Comparison of ENCODE assay signal across 17 cellular contexts in the genomic region with DNA sequence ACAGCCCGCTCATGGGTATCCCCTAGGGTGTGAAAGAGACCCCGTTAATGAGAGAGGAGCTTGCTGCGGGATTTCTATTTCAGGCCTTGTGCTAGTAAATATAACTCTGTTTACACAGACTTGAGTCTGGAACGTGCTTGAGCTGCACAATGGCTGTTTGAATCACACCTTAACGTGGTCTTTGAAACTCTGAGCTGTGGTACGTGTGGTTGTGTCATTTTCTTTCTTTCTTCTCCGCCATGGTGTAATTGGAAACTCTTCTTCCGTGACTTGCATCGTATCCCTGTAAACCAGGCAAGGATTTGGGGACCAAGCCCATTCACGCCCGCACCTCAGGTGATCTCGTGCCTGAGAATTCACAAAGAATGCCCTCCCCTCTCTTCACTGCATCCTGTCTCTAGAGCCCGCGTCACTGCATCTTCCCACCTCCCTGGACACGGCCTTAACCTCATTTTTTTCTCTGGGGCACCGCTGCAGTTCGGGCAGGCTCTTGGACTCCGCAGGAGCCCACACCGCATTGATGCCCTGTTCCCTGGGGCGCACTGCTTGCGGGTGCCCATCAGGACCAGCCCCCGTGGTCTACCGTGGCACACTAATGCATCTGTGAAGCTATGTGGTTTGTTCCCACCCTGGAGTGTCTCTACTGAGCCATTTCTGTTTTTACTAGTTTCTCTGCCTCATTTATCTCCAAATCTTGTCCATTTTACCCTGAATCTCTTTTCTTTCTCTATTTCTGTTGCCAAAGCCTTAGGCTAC.
DNase-seq lines count a peak whose midpoint lies in the region; ATAC-seq and TF ChIP-seq lines count a peak whose summit lies in the region.
"Had no signal": no experiment of that assay in that cellular context is flagged by ENCODE, and none has a peak within 500 bp of the region (broad histone marks: within the 10 kb centered on the region; RNA-seq: fewer than 3 reads in every experiment).

No MANE protein-coding gene starts in this region.

- intact Hi-C loops in mammary epithelial cell (cut with micrococcal nuclease), result no loop called here
- intact Hi-C loops in MCF 10A (cut with micrococcal nuclease), result no loop called here
- intact Hi-C loops in activated CD4-positive, alpha-beta memory T cell treated with anti-CD3 and anti-CD28 coated beads for 36 hours (cut with micrococcal nuclease), result no loop called here

- ATAC-seq in HG02840 (IDR thresholded peaks at IDR 0.05; ENCODE audit: low FRiP score, unreplicated experiment), result no peak
- ATAC-seq: gastroesophageal sphincter, left colon had no signal

- no peaks in the 10 kb centered on the region for H3K79me2 ChIP-seq in mammary epithelial cell (ENCODE audit: insufficient read depth, low read length)

- no peaks in the 10 kb centered on the region for H3K4me1 ChIP-seq in mammary epithelial cell (ENCODE audit: insufficient read depth, low read length)
- no peaks in the 10 kb centered on the region for H3K4me1 ChIP-seq in endodermal cell (ENCODE audit: control insufficient read depth, insufficient read depth, low read length)
- H3K4me1 ChIP-seq: gastroesophageal sphincter, sigmoid colon had no signal

- H3K36me3 ChIP-seq in mammary epithelial cell (ENCODE audit: insufficient read depth, low read length) (no peaks in the 10 kb centered on the region), endodermal cell (ENCODE audit: control insufficient read depth, insufficient read depth, low read length) (no peaks in the 10 kb centered on the region)
- H3K36me3 ChIP-seq: gastroesophageal sphincter, sigmoid colon had no signal

- H3K9ac ChIP-seq in mammary epithelial cell (ENCODE audit: insufficient read depth, low read length) (no peak overlapping the region), endodermal cell (ENCODE audit: extremely low read depth, low read length, poor library complexity, severe bottlenecking) (no peak overlapping the region)

- H3K27me3 Mint-ChIP-seq in MCF 10A (ENCODE audit: insufficient read depth, unreplicated experiment), result peaks cover 13% of the 10 kb centered on the region
- H3K27me3 Mint-ChIP-seq in activated CD4-positive, alpha-beta memory T cell treated with anti-CD3 and anti-CD28 coated beads for 36 hours, result no peaks in the 10 kb centered on the region
- peaks cover 4% of the 10 kb centered on the region for H3K27me3 Mint-ChIP-seq in endodermal cell (ENCODE audit: insufficient read depth)

- H3K4me3 Mint-ChIP-seq in MCF 10A (ENCODE audit: unreplicated experiment), result no peak overlapping the region
- H3K4me3 Mint-ChIP-seq in activated CD4-positive, alpha-beta memory T cell treated with anti-CD3 and anti-CD28 coated beads for 36 hours, result no peak overlapping the region
- no peak overlapping the region for H3K4me3 Mint-ChIP-seq in endodermal cell
- H3K4me3 Mint-ChIP-seq: activated T-helper 1 cell treated with anti-CD3 and anti-CD28 coated beads, Interleukin-12 subunit alpha, Interleukin-12 subunit beta, Interleukin-2, Interleukin-4 antibody, amounts not matched to agents 30 ng/mL and 10 ng/mL and 1 ng/mL, durations not matched to agents 14 hours and 24 hours and 36 hours had no signal

- H3K4me2 ChIP-seq in mammary epithelial cell (ENCODE audit: insufficient read depth, low read depth, low read length), result no peak overlapping the region

- TF ChIP-seq CTCF in mammary epithelial cell (conservative IDR thresholded peaks at IDR 0.05 in 1 of 2, IDR thresholded peaks at IDR 0.05 in 1 of 2; ENCODE audit: extremely low read depth in 1 of 2, insufficient read depth in 1 of 2, low read depth in 1 of 2, low read length in 2 of 2), result no peak
- no peak for TF ChIP-seq CTCF in MCF 10A (IDR thresholded peaks at IDR 0.05; ENCODE audit: unreplicated experiment)
- no peak for TF ChIP-seq CTCF in endodermal cell (conservative IDR thresholded peaks at IDR 0.05)
- no peak for TF ChIP-seq CTCF in GM13977 (IDR thresholded peaks at IDR 0.05; ENCODE audit: extremely low read depth, insufficient read depth, missing control alignments)

- BruUV-seq in mammary epithelial cell (replicated peaks; lab: Mats Ljungman, UMichigan) (no TSS peak), MCF 10A (replicated peaks; lab: Mats Ljungman, UMichigan) (no TSS peak)

- CTCF ChIA-PET in mammary epithelial cell (lab: Charles Lee; ENCODE audit: low non-redundant PET) (no interaction called here), MCF 10A (lab: Yijun Ruan, JAX) (interaction anchor here (0.5 to 1.4 kb wide), 3 partner anchors 17 to 629 kb away, joined by 3 to 4 read pairs (median 3); no protein-coding TSS in a partner anchor)
- CTCF ChIA-PET in activated CD4-positive, alpha-beta memory T cell treated with anti-CD3 and anti-CD28 coated beads for 36 hours (lab: Charles Lee), result interaction anchor here (0.8 to 1.1 kb wide), 2 partner anchors 66 to 325 kb away, joined by 3 read pairs; no protein-coding TSS in a partner anchor

- H3K4me3 ChIP-seq in mammary epithelial cell (replicated peaks in 1 of 3; ENCODE audit: insufficient read depth in 1 of 3, low read depth in 2 of 3, low read length in 3 of 3) (no peak overlapping the region), endodermal cell (ENCODE audit: low read length) (no peak overlapping the region)
- H3K4me3 ChIP-seq: gastroesophageal sphincter, sigmoid colon had no signal

- in situ Hi-C loops in mammary epithelial cell (cut with MboI; ENCODE audit: low sequenced_read_pairs in 2 of 2) (no loop called here), GM13977 (cut with MboI; ENCODE audit: low pct_unique_long_range_greater_than_20kb, low sequenced_read_pairs, unreplicated experiment) (no loop called here)

- H3K36me3 Mint-ChIP-seq in MCF 10A (ENCODE audit: insufficient read depth, unreplicated experiment) (no peaks in the 10 kb centered on the region), endodermal cell (ENCODE audit: low read depth) (peaks cover 17% of the 10 kb centered on the region)
- peaks cover 11% of the 10 kb centered on the region for H3K36me3 Mint-ChIP-seq in activated CD4-positive, alpha-beta memory T cell treated with anti-CD3 and anti-CD28 coated beads for 36 hours

- H3K27me3 ChIP-seq in mammary epithelial cell (ENCODE audit: insufficient read depth, low read length), result peaks cover 2% of the 10 kb centered on the region
- H3K27me3 ChIP-seq in endodermal cell (ENCODE audit: control insufficient read depth, insufficient read depth, low read length, poor library complexity, severe bottlenecking), result no peaks in the 10 kb centered on the region
- H3K27me3 ChIP-seq: sigmoid colon had no signal

- H3K9me3 ChIP-seq in mammary epithelial cell (replicated peaks; ENCODE audit: insufficient read depth, low read length), result no peaks in the 10 kb centered on the region
- no peaks in the 10 kb centered on the region for H3K9me3 ChIP-seq in endodermal cell (ENCODE audit: control insufficient read depth, low read length)
- H3K9me3 ChIP-seq: gastroesophageal sphincter, sigmoid colon had no signal

- peaks cover 2% of the 10 kb centered on the region for H3K9me3 Mint-ChIP-seq in MCF 10A (ENCODE audit: unreplicated experiment)
- peaks cover 7% of the 10 kb centered on the region for H3K9me3 Mint-ChIP-seq in activated CD4-positive, alpha-beta memory T cell treated with anti-CD3 and anti-CD28 coated beads for 36 hours
- peaks cover 9% of the 10 kb centered on the region for H3K9me3 Mint-ChIP-seq in endodermal cell

- H3K27ac ChIP-seq in mammary epithelial cell (ENCODE audit: insufficient read depth, low read depth, low read length), result no peak overlapping the region
- H3K27ac ChIP-seq in endodermal cell (ENCODE audit: low read depth, low read length), result peak overlapping the region; percentile 19
- H3K27ac ChIP-seq: gastroesophageal sphincter, sigmoid colon had no signal

- no peak for DNase-seq in mammary epithelial cell
- DNase-seq in MCF 10A (ENCODE audit: unreplicated experiment), result no peak
- no peak for DNase-seq in activated CD4-positive, alpha-beta memory T cell treated with anti-CD3 and anti-CD28 coated beads for 36 hours
- DNase-seq in endodermal cell, result peak; percentile 57
- DNase-seq in GM13977 (ENCODE audit: low spot score), result no peak
- DNase-seq in activated CD4-positive, CD25-positive, alpha-beta regulatory T cell (lab: John Stamatoyannopoulos, UW), result no peak
- DNase-seq: activated CD4-positive, alpha-beta T cell treated with anti-CD3 and anti-CD28 coated beads for 1 hour; Calu3; left colon; NCI-H187 treated with DMSO at 0.1 percent for 48 hours; NCI-H510A; Right ventricle myocardium superior; sigmoid colon; stimulated activated CD4-positive, alpha-beta T cell treated with anti-CD3 and anti-CD28 coated beads, Interleukin-2, amount 100 ng/mL, for 24 hours had no signal

- dilution Hi-C loops in mammary epithelial cell (cut with HindIII; ENCODE audit: low sequenced_read_pairs), result no loop called here

- H2AFZ ChIP-seq in mammary epithelial cell (ENCODE audit: low read depth, low read length), result peak overlapping the region; percentile 4

- H3K27ac Mint-ChIP-seq in MCF 10A (ENCODE audit: low read depth, unreplicated experiment), result no peak overlapping the region
- H3K27ac Mint-ChIP-seq in activated CD4-positive, alpha-beta memory T cell treated with anti-CD3 and anti-CD28 coated beads for 36 hours, result peak overlapping the region; percentile 81
- H3K27ac Mint-ChIP-seq in endodermal cell, result no peak overlapping the region
- H3K27ac Mint-ChIP-seq: activated T-helper 1 cell treated with anti-CD3 and anti-CD28 coated beads, Interleukin-12 subunit alpha, Interleukin-12 subunit beta, Interleukin-2, Interleukin-4 antibody, amounts not matched to agents 30 ng/mL and 10 ng/mL and 1 ng/mL, durations not matched to agents 14 hours and 24 hours and 36 hours had no signal

- 31% methylated on average over 23 of the region's 23 CpGs for WGBS in mammary epithelial cell (ENCODE audit: low coverage, missing lambda C conversion rate)
- 89 to 94% methylated on average over 22 to 23 of the region's 23 CpGs for WGBS in endodermal cell (ENCODE audit: insufficient coverage in 1 of 2, insufficient read length in 1 of 2), 2 experiments

- no peaks in the 10 kb centered on the region for H4K20me1 ChIP-seq in mammary epithelial cell (ENCODE audit: insufficient read depth, low read length)

- H3K4me1 Mint-ChIP-seq in MCF 10A (ENCODE audit: insufficient read depth, unreplicated experiment) (no peaks in the 10 kb centered on the region), endodermal cell (no peaks in the 10 kb centered on the region)
- peaks cover 62% of the 10 kb centered on the region for H3K4me1 Mint-ChIP-seq in activated CD4-positive, alpha-beta memory T cell treated with anti-CD3 and anti-CD28 coated beads for 36 hours (ENCODE audit: low read depth)

- POLR2A ChIA-PET in MCF 10A (lab: Yijun Ruan, JAX), result no interaction called here
- POLR2A ChIA-PET in activated CD4-positive, alpha-beta memory T cell treated with anti-CD3 and anti-CD28 coated beads for 36 hours (lab: Charles Lee), result no interaction called here
